Comparison of ENCODE assay signal across 7 cellular contexts in genomic region chr9:8903077-8903476, GRCh38.
"Had no signal": no experiment of that assay in that cellular context is flagged by ENCODE, and none has a peak within 500 bp of the region (broad histone marks: within the 10 kb centered on the region; RNA-seq: fewer than 3 reads in every experiment).

No MANE protein-coding gene starts in this region.

- H3K4me3 ChIP-seq: GM23248, HAP-1 had no signal

- H3K36me3 ChIP-seq: HAP-1 had no signal

- DNase-seq: GM23248, GOT3, H7, HFFc6, IMR-90 had no signal

- H3K27ac ChIP-seq: GM23248 had no signal

- H3K9me3 ChIP-seq: HAP-1 had no signal

- H3K4me1 ChIP-seq: HAP-1 had no signal

- H3K27ac Mint-ChIP-seq: HFFc6 had no signal

- ATAC-seq: HCT116 had no signal

- H2AFZ ChIP-seq: GM23248 had no signal

- H3K4me3 Mint-ChIP-seq: HFFc6 had no signal
